24 cellular contexts compared by ENCODE assay signal in genomic region chr20:32089637-32090330, GRCh38. TPM values are rescaled to one million over a fixed set of nuclear protein-coding genes. Genes with fewer than 3 reads are reported as not detected.
A peak's percentile ranks its signal among the peaks of the same experiment; 100 is the strongest.
DNase-seq lines count a peak whose midpoint lies in the region; ATAC-seq, FAIRE-seq and TF ChIP-seq lines count a peak whose summit lies in the region.
"Had no signal": no experiment of that assay in that cellular context is flagged by ENCODE, and none has a peak within 500 bp of the region (broad histone marks: within the 10 kb centered on the region; RNA-seq: fewer than 3 reads in every experiment).

No MANE protein-coding gene starts in this region.

- ATAC-seq in GM23338 (peak; percentile 89), GM19324 (IDR thresholded peaks at IDR 0.05; ENCODE audit: low FRiP score, unreplicated experiment) (no peak)
- ATAC-seq: activated CD8-positive, alpha-beta T cell treated with anti-CD3 and anti-CD28 coated beads for 36 hours; heart right ventricle; lower lobe of right lung; Right ventricle myocardium inferior had no signal

- no peaks in the 10 kb centered on the region for H3K9me2 ChIP-seq in GM23338 (ENCODE audit: insufficient read depth)

- no peak overlapping the region for H2AFZ ChIP-seq in GM23338
- no peak overlapping the region for H2AFZ ChIP-seq in H1 (ENCODE audit: low read length)

- H3K4ac ChIP-seq in H1 (replicated peaks; ENCODE audit: insufficient read length, low read depth, low read length) (no peak overlapping the region), mesendoderm (ENCODE audit: low read depth, low read length) (no peak overlapping the region)

- H3K27me3 ChIP-seq in GM23338 (ENCODE audit: insufficient read depth) (no peaks in the 10 kb centered on the region), H1 (replicated peaks in 1 of 4; ENCODE audit: control insufficient read depth in 3 of 4, extremely low read depth in 1 of 4, insufficient read depth in 3 of 4, low read length in 3 of 4) (no peaks in the 10 kb centered on the region; a peak in 1 of 7 replicates), mesendoderm (ENCODE audit: insufficient read depth, low read length, poor library complexity) (no peaks in the 10 kb centered on the region)
- H3K27me3 ChIP-seq in CD4-positive, alpha-beta memory T cell (ENCODE audit: insufficient read depth, low read length): no peaks in the 10 kb centered on the region
- H3K27me3 ChIP-seq: heart right ventricle, tibial artery had no signal

- peak overlapping the region; percentile 57 for H4K91ac ChIP-seq in H1 (replicated peaks; ENCODE audit: insufficient read length, low read length)

- peak overlapping the region; percentile 90 for H3K27ac Mint-ChIP-seq in GM23338
- no peak overlapping the region for H3K27ac Mint-ChIP-seq in CD4-positive, alpha-beta memory T cell
- H3K27ac Mint-ChIP-seq: activated CD8-positive, alpha-beta T cell treated with anti-CD3 and anti-CD28 coated beads for 36 hours; stimulated activated naive CD8-positive, alpha-beta T cell treated with anti-CD3 and anti-CD28 coated beads, Interleukin-15, Interleukin-2, amounts not matched to agents 100 ng/mL and 50 ng/mL, for 24 hours had no signal

- TF ChIP-seq EP300 in H1 (IDR thresholded peaks at IDR 0.05; ENCODE audit: borderline replicate concordance in 1 of 2, low read depth in 2 of 2, low read length in 2 of 2): peak in 1 of 2 experiments; percentile 63; a peak in 1 of 3 replicates

- H3K27ac ChIP-seq in GM23338 (ENCODE audit: low read depth) (peak overlapping the region; percentile 89), H1 (ENCODE audit: low read depth, low read length) (peak overlapping the region; percentile 62; the same call in 1 of the 2 replicates), mesendoderm (ENCODE audit: low read depth, low read length) (no peak overlapping the region)
- H3K27ac ChIP-seq in CD4-positive, alpha-beta memory T cell (ENCODE audit: low read depth, low read length): no peak overlapping the region
- H3K27ac ChIP-seq: heart right ventricle, lower lobe of right lung, prostate gland, tibial artery had no signal

- no peak overlapping the region; the same call in 1 of the 2 replicates for H2BK15ac ChIP-seq in H1 (ENCODE audit: low read length)
- H2BK15ac ChIP-seq in mesendoderm (replicated peaks; ENCODE audit: low read depth): no peak overlapping the region

- no peaks in the 10 kb centered on the region for H4K20me1 ChIP-seq in GM23338 (replicated peaks; ENCODE audit: insufficient read depth)
- no peaks in the 10 kb centered on the region for H4K20me1 ChIP-seq in H1 (replicated peaks in 1 of 2; ENCODE audit: control insufficient read depth in 1 of 2, insufficient read depth in 2 of 2, low read length in 2 of 2)

- no peaks in the 10 kb centered on the region for H3K79me2 ChIP-seq in GM23338 (replicated peaks; ENCODE audit: insufficient read depth)
- H3K79me2 ChIP-seq in H1 (ENCODE audit: control insufficient read depth in 1 of 2, insufficient read depth in 2 of 2, low read length in 2 of 2): no peaks in the 10 kb centered on the region
- H3K79me2 ChIP-seq in mesendoderm (ENCODE audit: control insufficient read depth, insufficient read depth, low read length): no peaks in the 10 kb centered on the region

- DNase-seq in GM23338 (ENCODE audit: low spot score) (peak; percentile 91), NCI-H526 (lab: John Stamatoyannopoulos, UW) (peak; percentile 99 to 100), H1 (ENCODE audit: low read depth in 1 of 2, low spot score in 2 of 2) (peak in 1 of 2 experiments; percentile 50), mesendoderm (peak; percentile 63), foreskin fibroblast (no peak)
- no peak for DNase-seq in activated effector memory CD4-positive, alpha-beta T cell treated with Interleukin-2 at 50 U/mL for 16 hours
- DNase-seq in CD4-positive, alpha-beta memory T cell: no peak
- DNase-seq: activated CD4-positive, CD25-positive, alpha-beta regulatory T cell treated with anti-CD3 and anti-CD28 coated beads, Interleukin-2, amount 50 U/mL, for 72 hours; activated CD8-positive, alpha-beta T cell treated with anti-CD3 and anti-CD28 coated beads for 36 hours; activated gamma-delta T cell; heart right ventricle; lower lobe of right lung; NCI-H1092 treated with DMSO at 0.1 percent for 48 hours; NCI-H187 treated with DMSO at 0.1 percent for 48 hours; NCI-H774; stimulated activated CD4-positive, alpha-beta T cell treated with anti-CD3 and anti-CD28 coated beads, Interleukin-15, amount 100 ng/mL, for 24 hours; SW 1271; tibial artery had no signal

- H2AK5ac ChIP-seq in H1 (ENCODE audit: low read depth, low read length): no peak overlapping the region
- H2AK5ac ChIP-seq in mesendoderm (ENCODE audit: low read length): no peak overlapping the region

- H3K27me3 Mint-ChIP-seq in GM23338 (ENCODE audit: insufficient read depth, low read depth, poor library complexity): peaks cover 15% of the 10 kb centered on the region
- peaks cover 8 to 11% of the 10 kb centered on the region in 2 donors for H3K27me3 Mint-ChIP-seq in CD4-positive, alpha-beta memory T cell

- FAIRE-seq in H1 (lab: Jason Lieb, UNC): peak; percentile 99
- FAIRE-seq: keratinocyte had no signal

- H3K14ac ChIP-seq in H1 (ENCODE audit: insufficient read length): no peak overlapping the region

- WGBS in H1 (ENCODE audit: extremely low coverage in 1 of 2, insufficient coverage in 1 of 2, insufficient read length in 1 of 2, insufficient replicate concordance in 2 of 2, low coverage in 1 of 2, low lambda C conversion rate in 2 of 2, missing lambda C conversion rate in 1 of 2), 2 experiments: 30% methylated on average over 5 of the region's 5 CpGs; no CpG with 5 or more reads in 1 of the 2 experiments
- no CpG with 5 or more reads among the region's 5 CpGs for WGBS in mesendoderm (ENCODE audit: extremely low coverage, insufficient coverage, low lambda C conversion rate)

- H3K4me1 ChIP-seq in GM23338 (ENCODE audit: insufficient read depth) (peaks cover 25% of the 10 kb centered on the region), H1 (replicated peaks in 1 of 4; ENCODE audit: control insufficient read depth in 3 of 4, insufficient read depth in 4 of 4, low read length in 3 of 4) (peaks cover 17 to 26% (median 24%) of the 10 kb centered on the region in 4 experiments), mesendoderm (ENCODE audit: control insufficient read depth, low read depth, low read length) (no peaks in the 10 kb centered on the region)
- H3K4me1 ChIP-seq in CD4-positive, alpha-beta memory T cell (ENCODE audit: insufficient read depth, low read length): no peaks in the 10 kb centered on the region
- H3K4me1 ChIP-seq: lower lobe of right lung, prostate gland, tibial artery had no signal

- peak overlapping the region; percentile 57 for H3K4me2 ChIP-seq in GM23338
- H3K4me2 ChIP-seq in H1 (ENCODE audit: insufficient read depth in 1 of 2, low read depth in 2 of 2, low read length in 2 of 2): peak overlapping the region; percentile 38 to 56
- no peak overlapping the region for H3K4me2 ChIP-seq in mesendoderm (ENCODE audit: low read length)

- H4K8ac ChIP-seq in H1 (ENCODE audit: extremely low read depth, insufficient read depth, low read length): no peak overlapping the region
- H4K8ac ChIP-seq in mesendoderm (ENCODE audit: low read depth, low read length): no peak overlapping the region

- H4K5ac ChIP-seq in H1 (ENCODE audit: insufficient read length, low read depth, low read length): peak overlapping the region; percentile 42
- H4K5ac ChIP-seq in mesendoderm (ENCODE audit: low read length): no peak overlapping the region

- H3K79me1 ChIP-seq in H1 (ENCODE audit: low read depth, low read length) (no peaks in the 10 kb centered on the region), mesendoderm (ENCODE audit: low read length) (no peaks in the 10 kb centered on the region)

- TF ChIP-seq RAD21 in H1 (IDR thresholded peaks at IDR 0.05 in 1 of 2, conservative IDR thresholded peaks at IDR 0.05 in 1 of 2; ENCODE audit: low read depth in 2 of 2, low read length in 2 of 2): no peak; a peak in 1 of 4 replicates

- TF ChIP-seq CTCF in GM23338 (conservative IDR thresholded peaks at IDR 0.05; ENCODE audit: low read depth in 2 of 2): no peak
- TF ChIP-seq CTCF in H1 (IDR thresholded peaks at IDR 0.05; ENCODE audit: control extremely low read depth in 1 of 3, insufficient read depth in 1 of 3, low read depth in 1 of 3, low read length in 3 of 3): no peak
- no peak for TF ChIP-seq CTCF in foreskin fibroblast (IDR thresholded peaks at IDR 0.05; ENCODE audit: low read depth, low read length)

- H3K9me3 ChIP-seq in H1 (ENCODE audit: insufficient read depth in 2 of 2, low read depth in 1 of 2, low read length in 1 of 2): peaks cover 4 to 7% of the 10 kb centered on the region in 2 experiments; a peak in 3 of 4 replicates
- no peaks in the 10 kb centered on the region for H3K9me3 ChIP-seq in CD4-positive, alpha-beta memory T cell (ENCODE audit: control insufficient read depth in 1 of 2, low read length in 2 of 2)
- H3K9me3 ChIP-seq: heart right ventricle, lower lobe of right lung, prostate gland, tibial artery had no signal

- H3K36me3 ChIP-seq in GM23338 (ENCODE audit: insufficient read depth) (no peaks in the 10 kb centered on the region), H1 (ENCODE audit: control insufficient read depth in 2 of 4, insufficient read depth in 4 of 4, low read length in 3 of 4) (no peaks in the 10 kb centered on the region; a peak in 1 of 8 replicates), mesendoderm (ENCODE audit: control insufficient read depth, insufficient read depth, low read length) (no peaks in the 10 kb centered on the region)
- no peaks in the 10 kb centered on the region for H3K36me3 ChIP-seq in CD4-positive, alpha-beta memory T cell (ENCODE audit: insufficient read depth, low read length)
- H3K36me3 ChIP-seq: prostate gland had no signal

- CTCF ChIA-PET in H1 (lab: Charles Lee; ENCODE audit: partially characterized antibody): interaction anchor here (0.6 to 11.9 kb wide), 17 partner anchors 10 to 272 kb away, joined by 3 to 176 read pairs (median 6); partner anchors contain the start of genes PDRG1 and TM9SF4
- CTCF ChIA-PET in CD4-positive, alpha-beta memory T cell (lab: Charles Lee; ENCODE audit: partially characterized antibody): interaction anchor here (1.2 to 3.7 kb wide), 4 partner anchors 9 to 268 kb away, joined by 3 to 24 read pairs (median 12); no protein-coding TSS in a partner anchor

- POLR2A ChIA-PET in H1 (lab: Charles Lee; ENCODE audit: partially characterized antibody): interaction anchor here (0.7 to 2.4 kb wide), 6 partner anchors 20 to 156 kb away, joined by 3 to 14 read pairs (median 4); partner anchors contain the start of gene TM9SF4
- POLR2A ChIA-PET in CD4-positive, alpha-beta memory T cell (lab: Charles Lee; ENCODE audit: partially characterized antibody): no interaction called here

- H2BK5ac ChIP-seq in H1 (ENCODE audit: low read depth, low read length): peak overlapping the region; percentile 53; the same call in 1 of the 2 replicates
- no peak overlapping the region for H2BK5ac ChIP-seq in mesendoderm (ENCODE audit: low read length)

- peaks cover 23% of the 10 kb centered on the region for H3F3A ChIP-seq in GM23338 (replicated peaks; ENCODE audit: low read depth)

- H3K23ac ChIP-seq in H1 (ENCODE audit: insufficient read length) (no peak overlapping the region), mesendoderm (ENCODE audit: low read length) (no peak overlapping the region)

- intact Hi-C loops in CD4-positive, alpha-beta memory T cell (cut with micrococcal nuclease): no loop called here

- H3K9ac ChIP-seq in H1 (replicated peaks in 1 of 4; ENCODE audit: extremely low read depth in 1 of 4, low read depth in 3 of 4, low read length in 3 of 4) (no peak overlapping the region; a peak in 1 of 7 replicates), mesendoderm (ENCODE audit: low read length) (no peak overlapping the region)

- H2BK12ac ChIP-seq in H1 (ENCODE audit: low read depth, low read length): no peak overlapping the region

- H2BK120ac ChIP-seq in H1 (replicated peaks; ENCODE audit: low read depth, low read length): peak overlapping the region; percentile 84
- no peak overlapping the region for H2BK120ac ChIP-seq in mesendoderm (ENCODE audit: low read depth, low read length)

- H3K9me3 Mint-ChIP-seq in GM23338: peaks cover 6% of the 10 kb centered on the region; the same call in 2 of the 3 replicates
- H3K9me3 Mint-ChIP-seq in CD4-positive, alpha-beta memory T cell: peaks cover 0 to 1% (median 0%) of the 10 kb centered on the region in 8 donors
- H3K9me3 Mint-ChIP-seq: activated CD8-positive, alpha-beta T cell treated with anti-CD3 and anti-CD28 coated beads for 36 hours; neural crest cell; stimulated activated naive CD8-positive, alpha-beta T cell treated with anti-CD3 and anti-CD28 coated beads, Interleukin-15, Interleukin-2, amounts not matched to agents 100 ng/mL and 50 ng/mL, for 24 hours had no signal

- H3K4me3 ChIP-seq in GM23338 (0 out of 2 replicates have a peak overlapping the region, but pooled peaks have one; percentile 15), H1 (ENCODE audit: extremely low read depth in 1 of 4, insufficient read depth in 2 of 4, low read depth in 3 of 4, low read length in 4 of 4) (peak overlapping the region in 3 of 4 experiments; percentile 2 to 19 (median 3); a peak in 3 of 8 replicates), mesendoderm (ENCODE audit: low read length) (no peak overlapping the region), foreskin fibroblast (ENCODE audit: low read depth in 1 of 2, low read length in 2 of 2) (no peak overlapping the region)
- no peak overlapping the region for H3K4me3 ChIP-seq in CD4-positive, alpha-beta memory T cell (ENCODE audit: low read length in 2 of 2)
- H3K4me3 ChIP-seq: heart right ventricle, lower lobe of right lung, prostate gland, tibial artery had no signal

- peak overlapping the region; percentile 32; the same call in 1 of the 3 replicates for H3K4me3 Mint-ChIP-seq in GM23338
- H3K4me3 Mint-ChIP-seq in CD4-positive, alpha-beta memory T cell: no peak overlapping the region
- H3K4me3 Mint-ChIP-seq: activated CD8-positive, alpha-beta T cell treated with anti-CD3 and anti-CD28 coated beads for 36 hours; neural crest cell; stimulated activated naive CD8-positive, alpha-beta T cell treated with anti-CD3 and anti-CD28 coated beads, Interleukin-15, Interleukin-2, amounts not matched to agents 100 ng/mL and 50 ng/mL, for 24 hours had no signal

- no peaks in the 10 kb centered on the region for H3K23me2 ChIP-seq in H1 (ENCODE audit: low read depth, low read length)

- peaks cover 39% of the 10 kb centered on the region for H3K4me1 Mint-ChIP-seq in GM23338
- H3K4me1 Mint-ChIP-seq in CD4-positive, alpha-beta memory T cell: peaks cover 0 to 4% (median 0%) of the 10 kb centered on the region in 4 donors

- no peak overlapping the region for H3K56ac ChIP-seq in H1 (replicated peaks; ENCODE audit: insufficient read length, low read depth, low read length)
- no peak overlapping the region for H3K56ac ChIP-seq in mesendoderm (ENCODE audit: low read length)

- TF ChIP-seq POLR2A in H1 (IDR thresholded peaks at IDR 0.05; ENCODE audit: control extremely low read depth in 1 of 2, low read depth in 2 of 2, low read length in 2 of 2): peak in 1 of 2 experiments; percentile 38; a peak in 1 of 3 replicates

- H3K36me3 Mint-ChIP-seq in GM23338 (ENCODE audit: low read depth): no peaks in the 10 kb centered on the region; the same call in 2 of the 3 replicates
- no peaks in the 10 kb centered on the region for H3K36me3 Mint-ChIP-seq in CD4-positive, alpha-beta memory T cell

- H2BK20ac ChIP-seq in H1 (ENCODE audit: low read length): peak overlapping the region; percentile 100; the same call in 1 of the 2 replicates

- peak overlapping the region; percentile 84; the same call in 1 of the 2 replicates for H3K18ac ChIP-seq in H1 (ENCODE audit: extremely low read depth, low read length)
- H3K18ac ChIP-seq in mesendoderm (ENCODE audit: low read length): no peak overlapping the region

RNA-seq across cellular contexts. Expression of gene TM9SF4, which starts 19.7 kb away (rescaled TPM):
- 47.5 and 52.6 TPM in 2 replicates for total RNA-seq in GM23338 (2014; rRNA removed; shearing (Covaris generic))
- polyA plus RNA-seq in GM23338 (2016; fragmentation: Nextera tagmentation; extraction: Ambion mirVana): 20.3 and 20.4 TPM in 2 replicates
- 38.4 and 40.5 TPM in 2 replicates for total RNA-seq in H1 (2021; fragmentation: NEBNext Ultra II Directional; extraction: Animal tissue kit (Norgen Biotek cat#: 25700))
- 68.7 and 72.0 TPM in 2 replicates for polyA plus RNA-seq in H1 (2011; rRNA removed)
- polyA plus RNA-seq in H1 (2011; cell fraction: cytosol; rRNA removed): 63.3 TPM
- 96.5 TPM for polyA plus RNA-seq in H1 (2011; cell fraction: nucleus; rRNA removed)
- polyA plus RNA-seq in H1 (2012, experiment 1 of 2): 51.4 to 59.5 TPM (median 54.3 TPM) in 4 replicates
- polyA plus RNA-seq in H1 (2012, experiment 2 of 2): 40.2 TPM
- polyA plus RNA-seq in H1 (2013, experiment 1 of 2): 80.9 TPM
- 72.3 TPM for polyA plus RNA-seq in H1 (2013, experiment 2 of 2)
- 102 and 111 TPM in 2 replicates for polyA minus RNA-seq in H1 (2011; rRNA and poly(A)+ RNA removed)
- polyA minus RNA-seq in H1 (2011; cell fraction: cytosol; rRNA and poly(A)+ RNA removed): 55.7 TPM
- polyA minus RNA-seq in H1 (2011; cell fraction: nucleus; rRNA and poly(A)+ RNA removed): 83.1 TPM
- 31.3 TPM for polyA plus RNA-seq in mesendoderm (2013, experiment 1 of 2)
- polyA plus RNA-seq in mesendoderm (2013, experiment 2 of 2): 33.4 TPM
- 10 to 100 TPM; 36.4 to 40.7 TPM for total RNA-seq in CD4-positive, alpha-beta memory T cell
- 10 to 100 TPM; 33.4 to 37.0 TPM for polyA plus RNA-seq in CD4-positive, alpha-beta memory T cell

RNA-seq across cellular contexts. Expression of gene HCK, which starts 37.7 kb away (rescaled TPM):
- 0.97 and 1.2 TPM in 2 replicates for total RNA-seq in GM23338 (2014; rRNA removed; shearing (Covaris generic))
- polyA plus RNA-seq in GM23338 (2016; fragmentation: Nextera tagmentation; extraction: Ambion mirVana) (0.43 TPM in 1 of 2 replicates, not detected in the other), H1 (2011; rRNA removed) (4.3 and 4.4 TPM in 2 replicates)
- 0.37 and 0.82 TPM in 2 replicates for total RNA-seq in H1 (2021; fragmentation: NEBNext Ultra II Directional; extraction: Animal tissue kit (Norgen Biotek cat#: 25700))
- 4.6 TPM for polyA plus RNA-seq in H1 (2011; cell fraction: cytosol; rRNA removed)
- 4.5 TPM for polyA plus RNA-seq in H1 (2011; cell fraction: nucleus; rRNA removed)
- polyA plus RNA-seq in H1 (2012, experiment 1 of 2): 3.0 to 5.6 TPM (median 4.3 TPM) in 4 replicates
- 3.6 TPM for polyA plus RNA-seq in H1 (2012, experiment 2 of 2)
- 0.30 TPM for polyA plus RNA-seq in H1 (2013, experiment 1 of 2)
- polyA plus RNA-seq in H1 (2013, experiment 2 of 2): 0.37 TPM
- polyA minus RNA-seq in H1 (2011; rRNA and poly(A)+ RNA removed): 3.5 and 4.4 TPM in 2 replicates
- polyA minus RNA-seq in H1 (2011; cell fraction: cytosol; rRNA and poly(A)+ RNA removed): 2.6 TPM
- 1.6 TPM for polyA minus RNA-seq in H1 (2011; cell fraction: nucleus; rRNA and poly(A)+ RNA removed)
- 0.07 TPM for polyA plus RNA-seq in mesendoderm (2013, experiment 1 of 2)
- 0.15 TPM for polyA plus RNA-seq in mesendoderm (2013, experiment 2 of 2)
- total RNA-seq in CD4-positive, alpha-beta memory T cell: 1 to 10 TPM; 1.0 to 1.3 TPM
- under 1 TPM; 0.09 to 0.48 TPM for polyA plus RNA-seq in CD4-positive, alpha-beta memory T cell
- total RNA-seq: activated CD8-positive, alpha-beta T cell treated with anti-CD3 and anti-CD28 coated beads for 36 hours; neural crest cell had no signal
- polyA plus RNA-seq: keratinocyte had no signal

Comparison
In these comparisons a context has a peak if more than half of its experiments do, and no peak if none do; other contexts are left out.
1. DNase-seq: peak in GM23338 (single experiment), NCI-H526 (2 of 2) and mesendoderm (single experiment); none in activated effector memory CD4-positive, alpha-beta T cell treated with Interleukin-2 at 50 U/mL for 16 hours (single experiment), CD4-positive, alpha-beta memory T cell (0 of 5) and foreskin fibroblast (0 of 2).
2. H3K27ac ChIP-seq: peak in GM23338 (single experiment) and H1 (single experiment); none in mesendoderm (single experiment) and CD4-positive, alpha-beta memory T cell (single experiment).
3. H3K4me3 ChIP-seq: peak in GM23338 (single experiment) and H1 (3 of 4); none in mesendoderm (single experiment), CD4-positive, alpha-beta memory T cell (0 of 2) and foreskin fibroblast (0 of 2).